Comparison of ENCODE assay signal across 8 cellular contexts in genomic region chr19:31349160-31349881, GRCh38. TPM values are rescaled to one million over a fixed set of nuclear protein-coding genes. Genes with fewer than 3 reads are reported as not detected.
DNase-seq lines count a peak whose midpoint lies in the region; ATAC-seq and TF ChIP-seq lines count a peak whose summit lies in the region.

TSS of gene TSHZ3 (minus strand) at chr19:31349436. CDS start at chr19:31349219, 217 bp downstream.

- peaks cover 0 to 8% (median 3%) of the 10 kb centered on the region in 3 donors for H3K4me1 Mint-ChIP-seq in IgD-negative memory B cell
- peaks cover 44% of the 10 kb centered on the region for H3K4me1 Mint-ChIP-seq in stimulated activated naive CD8-positive, alpha-beta T cell treated with anti-CD3 and anti-CD28 coated beads, Interleukin-15, amount 100 ng/mL, for 72 hours

- peak within 1 kb of the TSS; percentile 54 to 90 (median 64) for H3K4me3 Mint-ChIP-seq in IgD-negative memory B cell
- peak within 1 kb of the TSS; percentile 79 to 86 for H3K4me3 Mint-ChIP-seq in stimulated activated naive CD8-positive, alpha-beta T cell treated with anti-CD3 and anti-CD28 coated beads, Interleukin-15, amount 100 ng/mL, for 72 hours

- ATAC-seq in stimulated activated naive CD8-positive, alpha-beta T cell treated with anti-CD3 and anti-CD28 coated beads, Interleukin-15, amount 100 ng/mL, for 72 hours, result peak; percentile 48
- ATAC-seq in HG03175 (IDR thresholded peaks at IDR 0.05; ENCODE audit: unreplicated experiment) (no peak), GM21447 (IDR thresholded peaks at IDR 0.05; ENCODE audit: unreplicated experiment) (no peak)

- no peaks in the 10 kb centered on the region for H3K36me3 Mint-ChIP-seq in IgD-negative memory B cell

- no peak within 1 kb of the TSS for H3K27ac Mint-ChIP-seq in IgD-negative memory B cell
- H3K27ac Mint-ChIP-seq in stimulated activated naive CD8-positive, alpha-beta T cell treated with anti-CD3 and anti-CD28 coated beads, Interleukin-15, amount 100 ng/mL, for 72 hours, result no peak within 1 kb of the TSS

- TF ChIP-seq CTCF in epithelial cell of proximal tubule (conservative IDR thresholded peaks at IDR 0.05; ENCODE audit: low read depth, low read length), result no peak

- H3K27me3 Mint-ChIP-seq in IgD-negative memory B cell, result peaks cover 39% of the 10 kb centered on the region
- H3K27me3 Mint-ChIP-seq in stimulated activated naive CD8-positive, alpha-beta T cell treated with anti-CD3 and anti-CD28 coated beads, Interleukin-15, amount 100 ng/mL, for 72 hours, result peaks cover 85% of the 10 kb centered on the region

- DNase-seq in AG08395 (ENCODE audit: low spot score) (peak; percentile 69), epithelial cell of proximal tubule (ENCODE audit: low read depth) (no peak), midbrain (lab: John Stamatoyannopoulos, UW) (peak; percentile 56)
- DNase-seq in activated CD4-positive, alpha-beta T cell treated with anti-CD3 and anti-CD28 coated beads, Interleukin-2, amount 50 U/mL, for 1 hour, result peak; percentile 39
- DNase-seq in stimulated activated naive CD8-positive, alpha-beta T cell treated with anti-CD3 and anti-CD28 coated beads, Interleukin-15, amount 100 ng/mL, for 72 hours, result peak in 1 of 2 donors; percentile 47

- peaks cover 0 to 4% (median 0%) of the 10 kb centered on the region in 3 donors for H3K9me3 Mint-ChIP-seq in IgD-negative memory B cell
- no peaks in the 10 kb centered on the region for H3K9me3 Mint-ChIP-seq in stimulated activated naive CD8-positive, alpha-beta T cell treated with anti-CD3 and anti-CD28 coated beads, Interleukin-15, amount 100 ng/mL, for 72 hours

- peak within 1 kb of the TSS; percentile 64 for H3K4me3 ChIP-seq in epithelial cell of proximal tubule (ENCODE audit: low read depth, low read length)

RNA-seq across cellular contexts. Expression of gene TSHZ3, which starts in this region (rescaled TPM):
- polyA plus RNA-seq in IgD-negative memory B cell, result not detected
- 0.12 and 0.36 TPM in 2 replicates for total RNA-seq in epithelial cell of proximal tubule
